25 cellular contexts compared by ENCODE assay signal in genomic region chr6:132568611-132569010, GRCh38.
"Had no signal": no experiment of that assay in that cellular context is flagged by ENCODE, and none has a peak within 500 bp of the region (broad histone marks: within the 10 kb centered on the region; RNA-seq: fewer than 3 reads in every experiment).

No MANE protein-coding gene starts in this region.

- H3K27ac ChIP-seq: adrenal gland, Peyer's patch, SJSA1 had no signal

- DNase-seq: activated CD4-positive, alpha-beta T cell treated with anti-CD3 and anti-CD28 coated beads, Interleukin-2, amount 10 ng/mL, durations not matched to agents 24 days and 14 days; activated CD4-positive, alpha-beta T cell treated with anti-CD3 and anti-CD28 coated beads, Interleukin-2, amount 50 U/mL, for 4 hours; activated CD8-positive, alpha-beta T cell treated with anti-CD3 and anti-CD28 coated beads for 36 hours; activated gamma-delta T cell treated with Interleukin-2 at 50 U/mL for 16 hours; activated naive CD4-positive, alpha-beta T cell treated with anti-CD3 and anti-CD28 coated beads for 36 hours; activated T-cell treated with anti-CD3 and anti-CD28 coated beads, Interleukin-2, amount 50 U/mL, for 24 hours; adrenal gland; central memory CD4-positive, alpha-beta T cell; Kasumi-1; MG63; NCI-H1048; NCI-H1105 treated with DMSO at 0.1 percent for 48 hours; NCI-H1436; NCI-H1694; NCI-H1930; NCI-H345; NCI-H524 treated with DMSO at 0.1 percent for 48 hours; NK-92 treated with Interleukin-12 subunit alpha and Interleukin-12 subunit beta, amount 100 ng/mL, for 24 hours; PC-3; Peyer's patch; RPMI8226; SHP77 treated with DMSO at 0.1 percent for 48 hours; SK-N-SH had no signal

- ATAC-seq: activated CD8-positive, alpha-beta T cell treated with anti-CD3 and anti-CD28 coated beads for 36 hours; activated naive CD4-positive, alpha-beta T cell treated with anti-CD3 and anti-CD28 coated beads, Interleukin-2, amount 50 U/mL, for 72 hours; PC-3 had no signal
